ENCODE assay signal across 9 cellular contexts in the genomic region with DNA sequence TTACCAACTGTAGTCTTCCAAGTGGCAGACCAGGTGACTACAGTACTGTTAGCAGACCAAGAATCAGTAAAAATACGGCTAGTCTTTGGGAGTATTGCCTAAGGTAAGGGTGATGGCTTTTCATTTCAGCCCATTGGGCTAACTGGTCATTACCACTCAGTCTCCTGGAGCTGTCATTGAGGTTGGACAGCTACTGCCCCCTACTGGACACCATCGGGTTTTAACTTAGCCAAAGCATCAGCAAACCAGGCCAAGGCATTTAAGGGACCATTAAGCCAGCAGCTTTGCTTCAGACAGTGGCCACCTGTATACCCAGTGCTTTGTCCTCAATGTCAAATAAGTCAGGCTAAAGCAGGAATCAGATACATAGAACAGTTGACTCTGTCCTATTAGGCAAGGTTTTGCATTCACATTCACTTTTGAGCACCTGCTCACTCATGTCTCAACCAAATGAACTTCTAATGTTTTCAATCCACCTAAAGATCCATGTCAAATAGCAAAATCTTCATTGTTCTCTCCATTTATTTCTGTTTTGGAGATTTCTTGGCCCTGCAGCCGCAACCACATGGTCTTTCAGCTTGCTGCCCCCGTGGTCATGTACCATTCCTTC.
DNase-seq lines count a peak whose midpoint lies in the region; ATAC-seq and TF ChIP-seq lines count a peak whose summit lies in the region.
"Had no signal": no experiment of that assay in that cellular context is flagged by ENCODE, and none has a peak within 500 bp of the region (broad histone marks: within the 10 kb centered on the region; RNA-seq: fewer than 3 reads in every experiment).

No MANE protein-coding gene starts in this region.

- POLR2A ChIA-PET in SK-N-SH (lab: Yijun Ruan, JAX): no interaction called here

- no peak overlapping the region for H3K9ac ChIP-seq in SK-N-SH

- H3K4me3 ChIP-seq in SK-N-SH (ENCODE audit: low read depth in 2 of 2, low read length in 1 of 2) (no peak overlapping the region; a peak in 1 of 4 replicates), adrenal gland (no peak overlapping the region)
- H3K4me3 ChIP-seq: ovary had no signal

- H3K79me2 ChIP-seq in SK-N-SH (ENCODE audit: insufficient read depth): no peaks in the 10 kb centered on the region

- no peak overlapping the region for H2AFZ ChIP-seq in SK-N-SH (ENCODE audit: low read depth)

- H3K9me3 ChIP-seq in SK-N-SH: no peaks in the 10 kb centered on the region
- H3K9me3 ChIP-seq in adrenal gland (replicated peaks in 1 of 3): no peaks in the 10 kb centered on the region
- H3K9me3 ChIP-seq: ovary had no signal

- no peaks in the 10 kb centered on the region for H4K20me1 ChIP-seq in SK-N-SH (ENCODE audit: insufficient read depth)

- TF ChIP-seq RAD21 in SK-N-SH (IDR thresholded peaks at IDR 0.05; ENCODE audit: low read length): peak; percentile 66

- peaks cover 15% of the 10 kb centered on the region for H3F3A ChIP-seq in SK-N-SH (replicated peaks; ENCODE audit: insufficient read depth)

- TF ChIP-seq CTCF in 22Rv1 (IDR thresholded peaks at IDR 0.05): peak; percentile 84
- peak; percentile 61 for TF ChIP-seq CTCF in GM13976 (IDR thresholded peaks at IDR 0.05; ENCODE audit: borderline replicate concordance, control extremely low read depth, extremely low read depth, insufficient read depth, missing control alignments)
- TF ChIP-seq CTCF in SK-N-SH (IDR thresholded peaks at IDR 0.05): peak; percentile 67
- TF ChIP-seq CTCF in adrenal gland (IDR thresholded peaks at IDR 0.05): peak; percentile 52 to 69 (median 60)

- no peaks in the 10 kb centered on the region for H3K27me3 ChIP-seq in SK-N-SH (ENCODE audit: insufficient read depth)
- H3K27me3 ChIP-seq in adrenal gland: no peaks in the 10 kb centered on the region
- H3K27me3 ChIP-seq: ovary had no signal

- peak; percentile 77 for ATAC-seq in HG03175 (IDR thresholded peaks at IDR 0.05; ENCODE audit: unreplicated experiment)

- DNase-seq in GM13976 (ENCODE audit: low spot score): peak; percentile 42
- DNase-seq in SK-N-SH: peak; percentile 27
- peak; percentile 50 to 83 (median 58) for DNase-seq in adrenal gland
- peak; percentile 59 for DNase-seq in iPS DF 19.7 (ENCODE audit: low read depth, low spot score)
- peak; percentile 8 to 27 for DNase-seq in stimulated activated CD4-positive, alpha-beta T cell treated with anti-CD3 and anti-CD28 coated beads, Interleukin-1b, Interleukin-23, amount 100 ng/mL, for 1 hour (ENCODE audit: low read depth in 2 of 2)
- no peak for DNase-seq in NCI-H1436 treated with DMSO at 0.1 percent for 48 hours (lab: John Stamatoyannopoulos, UW)

- CTCF ChIA-PET in SK-N-SH (lab: Yijun Ruan, JAX): interaction anchor here (0.6 to 1.5 kb wide), 7 partner anchors 9 to 1056 kb away, joined by 3 to 5 read pairs (median 4); no protein-coding TSS in a partner anchor

- H3K27ac ChIP-seq in 22Rv1 (no peak overlapping the region), SK-N-SH (ENCODE audit: low read depth in 2 of 2, low read length in 1 of 2) (no peak overlapping the region), adrenal gland (no peak overlapping the region)
- H3K27ac ChIP-seq: ovary had no signal

- H3K36me3 ChIP-seq in SK-N-SH (replicated peaks in 1 of 2; ENCODE audit: control insufficient read depth in 1 of 2, insufficient read depth in 2 of 2, low read length in 1 of 2) (peaks cover 3 to 9% of the 10 kb centered on the region in 2 experiments), adrenal gland (replicated peaks in 1 of 2) (no peaks in the 10 kb centered on the region)
- H3K36me3 ChIP-seq: ovary had no signal

- TF ChIP-seq EP300 in SK-N-SH (IDR thresholded peaks at IDR 0.05; ENCODE audit: borderline replicate concordance in 1 of 2, low read depth in 1 of 2, low read length in 1 of 2): no peak

- no peaks in the 10 kb centered on the region for H3K9me2 ChIP-seq in SK-N-SH

- H3K4me2 ChIP-seq in SK-N-SH: no peak overlapping the region

- intact Hi-C loops in adrenal gland (cut with DNase I): loop anchor here in 1 of 2 donors (10.0 kb wide), 1 partner anchor 181 kb away; no protein-coding TSS in a partner anchor

- TF ChIP-seq POLR2A in adrenal gland (IDR thresholded peaks at IDR 0.05): no peak

- WGBS in SK-N-SH (ENCODE audit: low lambda C conversion rate): 65% methylated on average over 4 of the region's 4 CpGs
- 68 to 100% (median 74%) methylated on average over 3 to 4 of the region's 4 CpGs for WGBS in adrenal gland, 4 donors

- in situ Hi-C loops in GM13976 (cut with MboI; ENCODE audit: low sequenced_read_pairs, unreplicated experiment): loop anchor here (25.0 kb wide), 3 partner anchors 404 to 1029 kb away; a partner anchor contains a TSS

- peaks cover 0 to 4% of the 10 kb centered on the region in 2 experiments; a peak in 1 of 4 replicates for H3K4me1 ChIP-seq in SK-N-SH (ENCODE audit: control insufficient read depth in 1 of 2, insufficient read depth in 2 of 2, low read depth in 1 of 2, low read length in 1 of 2)
- H3K4me1 ChIP-seq in adrenal gland (replicated peaks in 1 of 2): no peaks in the 10 kb centered on the region

TF ChIP-seq in SK-N-SH, 30 proteins besides CTCF, POLR2A, EP300 and RAD21:
- TF ChIP-seq GATA2 (CRISPR knock-in tag; IDR thresholded peaks at IDR 0.05) (no peak), TAF1 (IDR thresholded peaks at IDR 0.05; ENCODE audit: borderline replicate concordance, low read depth, low read length) (no peak), NRF1 (IDR thresholded peaks at IDR 0.05; ENCODE audit: low read depth, low read length) (no peak), TEAD4 (IDR thresholded peaks at IDR 0.05; ENCODE audit: borderline replicate concordance, insufficient read depth) (no peak), EZH2phosphoT487 (IDR thresholded peaks at IDR 0.05; ENCODE audit: borderline replicate concordance, low read depth) (no peak), SMC3 (IDR thresholded peaks at IDR 0.05; ENCODE audit: low read depth, low read length) (peak; percentile 50), FOXJ3 (CRISPR knock-in tag; IDR thresholded peaks at IDR 0.05) (no peak), GABPA (IDR thresholded peaks at IDR 0.05; ENCODE audit: low read depth) (no peak)
- TF ChIP-seq, protein P1, sequence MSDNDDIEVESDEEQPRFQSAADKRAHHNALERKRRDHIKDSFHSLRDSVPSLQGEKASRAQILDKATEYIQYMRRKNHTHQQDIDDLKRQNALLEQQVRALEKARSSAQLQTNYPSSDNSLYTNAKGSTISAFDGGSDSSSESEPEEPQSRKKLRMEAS (IDR thresholded peaks at IDR 0.05; ENCODE audit: low read depth): no peak
TF ChIP-seq in SK-N-SH: peak in this region for 1.
